ENCODE assay signal across 1 cellular context in the genomic region with DNA sequence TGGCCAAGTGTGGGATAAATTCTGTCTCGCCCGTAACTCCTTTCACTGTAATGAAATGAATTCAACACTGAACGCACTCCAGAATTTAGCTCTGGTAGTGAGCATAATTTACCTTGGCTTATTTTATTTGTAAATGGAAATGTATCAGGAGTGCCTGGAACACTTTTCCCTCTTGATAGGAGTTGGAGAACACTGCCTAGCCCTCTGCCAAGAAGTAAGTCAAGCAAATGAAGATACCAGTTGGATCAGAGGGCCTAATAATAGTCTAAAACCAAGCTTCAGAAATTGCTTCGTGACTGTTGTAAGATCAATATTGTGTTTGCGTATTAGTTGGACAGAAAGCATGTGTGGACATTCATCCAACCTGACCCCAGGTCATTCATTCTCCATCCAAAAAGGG.
TF ChIP-seq lines count a peak whose summit lies in the region.

No MANE protein-coding gene starts in this region.

TF ChIP-seq in WTC11, 78 proteins besides CTCF, POLR2A, EP300 and RAD21 (continued from another document):
- TF ChIP-seq, protein P1, sequence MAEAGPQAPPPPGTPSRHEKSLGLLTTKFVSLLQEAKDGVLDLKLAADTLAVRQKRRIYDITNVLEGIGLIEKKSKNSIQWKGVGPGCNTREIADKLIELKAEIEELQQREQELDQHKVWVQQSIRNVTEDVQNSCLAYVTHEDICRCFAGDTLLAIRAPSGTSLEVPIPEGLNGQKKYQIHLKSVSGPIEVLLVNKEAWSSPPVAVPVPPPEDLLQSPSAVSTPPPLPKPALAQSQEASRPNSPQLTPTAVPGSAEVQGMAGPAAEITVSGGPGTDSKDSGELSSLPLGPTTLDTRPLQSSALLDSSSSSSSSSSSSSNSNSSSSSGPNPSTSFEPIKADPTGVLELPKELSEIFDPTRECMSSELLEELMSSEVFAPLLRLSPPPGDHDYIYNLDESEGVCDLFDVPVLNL (CRISPR knock-in tag; IDR thresholded peaks at IDR 0.05; ENCODE audit: borderline replicate concordance, low read depth) = no peak
- TF ChIP-seq, protein P2, sequence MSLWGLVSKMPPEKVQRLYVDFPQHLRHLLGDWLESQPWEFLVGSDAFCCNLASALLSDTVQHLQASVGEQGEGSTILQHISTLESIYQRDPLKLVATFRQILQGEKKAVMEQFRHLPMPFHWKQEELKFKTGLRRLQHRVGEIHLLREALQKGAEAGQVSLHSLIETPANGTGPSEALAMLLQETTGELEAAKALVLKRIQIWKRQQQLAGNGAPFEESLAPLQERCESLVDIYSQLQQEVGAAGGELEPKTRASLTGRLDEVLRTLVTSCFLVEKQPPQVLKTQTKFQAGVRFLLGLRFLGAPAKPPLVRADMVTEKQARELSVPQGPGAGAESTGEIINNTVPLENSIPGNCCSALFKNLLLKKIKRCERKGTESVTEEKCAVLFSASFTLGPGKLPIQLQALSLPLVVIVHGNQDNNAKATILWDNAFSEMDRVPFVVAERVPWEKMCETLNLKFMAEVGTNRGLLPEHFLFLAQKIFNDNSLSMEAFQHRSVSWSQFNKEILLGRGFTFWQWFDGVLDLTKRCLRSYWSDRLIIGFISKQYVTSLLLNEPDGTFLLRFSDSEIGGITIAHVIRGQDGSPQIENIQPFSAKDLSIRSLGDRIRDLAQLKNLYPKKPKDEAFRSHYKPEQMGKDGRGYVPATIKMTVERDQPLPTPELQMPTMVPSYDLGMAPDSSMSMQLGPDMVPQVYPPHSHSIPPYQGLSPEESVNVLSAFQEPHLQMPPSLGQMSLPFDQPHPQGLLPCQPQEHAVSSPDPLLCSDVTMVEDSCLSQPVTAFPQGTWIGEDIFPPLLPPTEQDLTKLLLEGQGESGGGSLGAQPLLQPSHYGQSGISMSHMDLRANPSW (CRISPR knock-in tag; conservative IDR thresholded peaks at IDR 0.05; ENCODE audit: low read depth) = no peak
- TF ChIP-seq ZNF317 (CRISPR knock-in tag; IDR thresholded peaks at IDR 0.05; ENCODE audit: borderline replicate concordance, low read depth) = no peak
TF ChIP-seq in WTC11: peak in this region for 0.
